In genomic region chr5:159515197-159515596, GRCh38 we compare ENCODE assay signal across 15 cellular contexts.
A peak's percentile ranks its signal among the peaks of the same experiment; 100 is the strongest.
DNase-seq lines count a peak whose midpoint lies in the region; ATAC-seq and TF ChIP-seq lines count a peak whose summit lies in the region.
"Had no signal": no experiment of that assay in that cellular context is flagged by ENCODE, and none has a peak within 500 bp of the region (broad histone marks: within the 10 kb centered on the region; RNA-seq: fewer than 3 reads in every experiment).

No MANE protein-coding gene starts in this region.

- POLR2A ChIA-PET in activated CD4-positive, alpha-beta T cell treated with anti-CD3 and anti-CD28 coated beads for 36 hours (lab: Charles Lee), result no interaction called here

- ATAC-seq in activated CD4-positive, alpha-beta T cell treated with anti-CD3 and anti-CD28 coated beads for 36 hours, result peak; percentile 28
- ATAC-seq in omental fat pad (ENCODE audit: low FRiP score), result no peak

- no peaks in the 10 kb centered on the region for H3K9me3 Mint-ChIP-seq in activated CD4-positive, alpha-beta T cell treated with anti-CD3 and anti-CD28 coated beads for 36 hours (ENCODE audit: low read depth)
- no peaks in the 10 kb centered on the region for H3K9me3 Mint-ChIP-seq in activated naive CD8-positive, alpha-beta T cell treated with anti-CD3 and anti-CD28 coated beads for 36 hours
- H3K9me3 Mint-ChIP-seq: CD4-positive, alpha-beta memory T cell; H9 had no signal

- intact Hi-C loops in activated CD4-positive, alpha-beta T cell treated with anti-CD3 and anti-CD28 coated beads for 36 hours (cut with DNase I, micrococcal nuclease), result loop anchor here (1.0 to 5.0 kb wide), 6 partner anchors 58 to 472 kb away; partner anchors contain the start of genes ADRA1B (in 1 of the 2) and IL12B (in 1 of the 2)

- CTCF ChIA-PET in activated CD4-positive, alpha-beta T cell treated with anti-CD3 and anti-CD28 coated beads for 36 hours (lab: Charles Lee), result interaction anchor here (0.7 to 3.1 kb wide), 13 partner anchors 11 to 494 kb away, joined by 3 to 15 read pairs (median 3); partner anchors contain the start of gene TTC1

- peaks cover 10% of the 10 kb centered on the region for H3K27me3 Mint-ChIP-seq in activated CD4-positive, alpha-beta T cell treated with anti-CD3 and anti-CD28 coated beads for 36 hours
- H3K27me3 Mint-ChIP-seq in activated naive CD8-positive, alpha-beta T cell treated with anti-CD3 and anti-CD28 coated beads for 36 hours, result peaks cover 5% of the 10 kb centered on the region
- H3K27me3 Mint-ChIP-seq: CD4-positive, alpha-beta memory T cell had no signal

- no peaks in the 10 kb centered on the region for H3K36me3 Mint-ChIP-seq in activated CD4-positive, alpha-beta T cell treated with anti-CD3 and anti-CD28 coated beads for 36 hours (ENCODE audit: low read depth)
- no peaks in the 10 kb centered on the region for H3K36me3 Mint-ChIP-seq in activated naive CD8-positive, alpha-beta T cell treated with anti-CD3 and anti-CD28 coated beads for 36 hours
- H3K36me3 Mint-ChIP-seq: CD4-positive, alpha-beta memory T cell had no signal

- H3K4me1 Mint-ChIP-seq in activated CD4-positive, alpha-beta T cell treated with anti-CD3 and anti-CD28 coated beads for 36 hours, result peaks cover 9% of the 10 kb centered on the region
- peaks cover 7% of the 10 kb centered on the region for H3K4me1 Mint-ChIP-seq in activated naive CD8-positive, alpha-beta T cell treated with anti-CD3 and anti-CD28 coated beads for 36 hours

- DNase-seq in activated CD4-positive, alpha-beta T cell treated with anti-CD3 and anti-CD28 coated beads for 36 hours, result peak; percentile 9
- no peak for DNase-seq in activated CD4-positive, alpha-beta T cell treated with anti-CD3 and anti-CD28 coated beads for 1 hour
- DNase-seq in stimulated activated CD4-positive, alpha-beta T cell treated with anti-CD3 and anti-CD28 coated beads, Interleukin-4, amount 100 ng/mL, for 24 hours, result peak; percentile 12
- no peak for DNase-seq in stimulated activated CD4-positive, alpha-beta T cell treated with anti-CD3 and anti-CD28 coated beads, Interleukin-4, amount 100 ng/mL, for 1 hour
- peak; percentile 2 for DNase-seq in activated naive CD8-positive, alpha-beta T cell treated with anti-CD3 and anti-CD28 coated beads for 36 hours
- no peak for DNase-seq in NCI-H146 treated with DMSO at 0.1 percent for 48 hours (lab: John Stamatoyannopoulos, UW; ENCODE audit: unreplicated experiment)
- no peak for DNase-seq in omental fat pad (ENCODE audit: low spot score)
- DNase-seq: DMS79 treated with DMSO at 0.1 percent for 48 hours, NCI-H1048, NCI-H1417 treated with DMSO at 0.1 percent for 48 hours, NCI-H187 treated with DMSO at 0.1 percent for 48 hours, NCI-H2107, NCI-H446 treated with DMSO at 0.1 percent for 48 hours had no signal

- no peak for TF ChIP-seq CTCF in omental fat pad (IDR thresholded peaks at IDR 0.05)

- H3K27ac Mint-ChIP-seq in activated CD4-positive, alpha-beta T cell treated with anti-CD3 and anti-CD28 coated beads for 36 hours, result no peak overlapping the region
- no peak overlapping the region for H3K27ac Mint-ChIP-seq in activated naive CD8-positive, alpha-beta T cell treated with anti-CD3 and anti-CD28 coated beads for 36 hours
- H3K27ac Mint-ChIP-seq: CD4-positive, alpha-beta memory T cell; H9 had no signal

- H3K4me3 Mint-ChIP-seq in activated CD4-positive, alpha-beta T cell treated with anti-CD3 and anti-CD28 coated beads for 36 hours, result no peak overlapping the region
- no peak overlapping the region for H3K4me3 Mint-ChIP-seq in activated naive CD8-positive, alpha-beta T cell treated with anti-CD3 and anti-CD28 coated beads for 36 hours
- H3K4me3 Mint-ChIP-seq: H9 had no signal

Comparison
In these comparisons a context has a peak if more than half of its experiments do, and no peak if none do; other contexts are left out.
1. DNase-seq: peak in activated CD4-positive, alpha-beta T cell treated with anti-CD3 and anti-CD28 coated beads for 36 hours (single experiment), stimulated activated CD4-positive, alpha-beta T cell treated with anti-CD3 and anti-CD28 coated beads, Interleukin-4, amount 100 ng/mL, for 24 hours (single experiment) and activated naive CD8-positive, alpha-beta T cell treated with anti-CD3 and anti-CD28 coated beads for 36 hours (single experiment); none in activated CD4-positive, alpha-beta T cell treated with anti-CD3 and anti-CD28 coated beads for 1 hour (single experiment), stimulated activated CD4-positive, alpha-beta T cell treated with anti-CD3 and anti-CD28 coated beads, Interleukin-4, amount 100 ng/mL, for 1 hour (single experiment), NCI-H146 treated with DMSO at 0.1 percent for 48 hours (single experiment) and omental fat pad (single experiment).